ENCODE assay signal across 1 cellular context in the genomic region with DNA sequence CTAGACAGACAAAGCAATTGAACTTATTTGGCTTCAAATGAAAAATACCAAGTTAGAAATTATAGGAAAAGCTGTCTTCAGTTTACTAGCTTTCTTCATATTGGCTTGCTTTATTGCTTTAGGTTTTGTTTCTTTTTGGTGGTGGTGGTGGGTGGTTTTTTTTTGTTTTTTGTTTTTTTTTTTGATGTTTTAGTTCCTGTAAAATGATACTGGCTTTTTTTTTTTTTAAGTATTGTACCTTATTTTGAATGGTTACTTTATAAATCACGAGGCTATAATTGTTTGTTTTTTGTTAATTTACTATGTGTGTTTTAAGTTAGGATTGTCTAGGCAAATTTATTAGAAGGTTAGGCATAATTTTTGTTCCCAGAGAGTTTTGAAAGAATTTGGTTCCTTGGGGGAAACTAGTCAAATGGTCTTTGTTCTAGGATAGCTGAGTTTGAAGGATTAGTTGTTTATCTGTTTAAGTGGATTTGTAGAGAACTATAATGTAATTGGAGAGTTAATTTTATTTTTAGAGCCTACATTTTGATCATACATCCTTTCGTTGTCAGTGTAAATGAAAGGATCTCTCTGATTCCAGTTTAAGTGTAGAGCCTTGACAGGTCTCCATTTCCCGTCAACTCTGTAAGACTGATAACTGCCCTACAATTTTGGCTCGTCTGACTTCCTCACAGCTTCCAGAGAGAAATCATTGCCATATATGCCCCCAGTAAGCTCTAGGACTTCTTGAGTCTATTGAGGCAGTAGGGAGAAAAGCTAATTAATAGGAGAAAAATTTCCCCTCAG.
TF ChIP-seq lines count a peak whose summit lies in the region.

No MANE protein-coding gene starts in this region.

TF ChIP-seq in K562, 482 proteins besides CTCF, POLR2A, EP300 and RAD21 (continued from another document and continues in another):
- no peak for TF ChIP-seq ATF4 (CRISPR knock-in tag; IDR thresholded peaks at IDR 0.05)
- TF ChIP-seq EZH2 (IDR thresholded peaks at IDR 0.05; ENCODE audit: borderline replicate concordance, low read depth, low read length), result no peak
- TF ChIP-seq, protein P1, sequence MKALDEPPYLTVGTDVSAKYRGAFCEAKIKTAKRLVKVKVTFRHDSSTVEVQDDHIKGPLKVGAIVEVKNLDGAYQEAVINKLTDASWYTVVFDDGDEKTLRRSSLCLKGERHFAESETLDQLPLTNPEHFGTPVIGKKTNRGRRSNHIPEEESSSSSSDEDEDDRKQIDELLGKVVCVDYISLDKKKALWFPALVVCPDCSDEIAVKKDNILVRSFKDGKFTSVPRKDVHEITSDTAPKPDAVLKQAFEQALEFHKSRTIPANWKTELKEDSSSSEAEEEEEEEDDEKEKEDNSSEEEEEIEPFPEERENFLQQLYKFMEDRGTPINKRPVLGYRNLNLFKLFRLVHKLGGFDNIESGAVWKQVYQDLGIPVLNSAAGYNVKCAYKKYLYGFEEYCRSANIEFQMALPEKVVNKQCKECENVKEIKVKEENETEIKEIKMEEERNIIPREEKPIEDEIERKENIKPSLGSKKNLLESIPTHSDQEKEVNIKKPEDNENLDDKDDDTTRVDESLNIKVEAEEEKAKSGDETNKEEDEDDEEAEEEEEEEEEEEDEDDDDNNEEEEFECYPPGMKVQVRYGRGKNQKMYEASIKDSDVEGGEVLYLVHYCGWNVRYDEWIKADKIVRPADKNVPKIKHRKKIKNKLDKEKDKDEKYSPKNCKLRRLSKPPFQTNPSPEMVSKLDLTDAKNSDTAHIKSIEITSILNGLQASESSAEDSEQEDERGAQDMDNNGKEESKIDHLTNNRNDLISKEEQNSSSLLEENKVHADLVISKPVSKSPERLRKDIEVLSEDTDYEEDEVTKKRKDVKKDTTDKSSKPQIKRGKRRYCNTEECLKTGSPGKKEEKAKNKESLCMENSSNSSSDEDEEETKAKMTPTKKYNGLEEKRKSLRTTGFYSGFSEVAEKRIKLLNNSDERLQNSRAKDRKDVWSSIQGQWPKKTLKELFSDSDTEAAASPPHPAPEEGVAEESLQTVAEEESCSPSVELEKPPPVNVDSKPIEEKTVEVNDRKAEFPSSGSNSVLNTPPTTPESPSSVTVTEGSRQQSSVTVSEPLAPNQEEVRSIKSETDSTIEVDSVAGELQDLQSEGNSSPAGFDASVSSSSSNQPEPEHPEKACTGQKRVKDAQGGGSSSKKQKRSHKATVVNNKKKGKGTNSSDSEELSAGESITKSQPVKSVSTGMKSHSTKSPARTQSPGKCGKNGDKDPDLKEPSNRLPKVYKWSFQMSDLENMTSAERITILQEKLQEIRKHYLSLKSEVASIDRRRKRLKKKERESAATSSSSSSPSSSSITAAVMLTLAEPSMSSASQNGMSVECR (CRISPR knock-in tag; IDR thresholded peaks at IDR 0.05), result no peak
- TF ChIP-seq CC2D1A (IDR thresholded peaks at IDR 0.05), result peak; percentile 12; the same call in 1 of the 2 replicates
- TF ChIP-seq DIDO1 (tag; IDR thresholded peaks at IDR 0.05; ENCODE audit: low read depth), result no peak
- TF ChIP-seq CBFA2T3 (IDR thresholded peaks at IDR 0.05), result no peak
- no peak for TF ChIP-seq ZNF174 (CRISPR knock-in tag; IDR thresholded peaks at IDR 0.05)
- TF ChIP-seq SMARCE1 (IDR thresholded peaks at IDR 0.05), result peak; percentile 28; the same call in 1 of the 2 replicates
- TF ChIP-seq, protein P2, sequence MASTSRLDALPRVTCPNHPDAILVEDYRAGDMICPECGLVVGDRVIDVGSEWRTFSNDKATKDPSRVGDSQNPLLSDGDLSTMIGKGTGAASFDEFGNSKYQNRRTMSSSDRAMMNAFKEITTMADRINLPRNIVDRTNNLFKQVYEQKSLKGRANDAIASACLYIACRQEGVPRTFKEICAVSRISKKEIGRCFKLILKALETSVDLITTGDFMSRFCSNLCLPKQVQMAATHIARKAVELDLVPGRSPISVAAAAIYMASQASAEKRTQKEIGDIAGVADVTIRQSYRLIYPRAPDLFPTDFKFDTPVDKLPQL (IDR thresholded peaks at IDR 0.05; ENCODE audit: extremely low read depth, insufficient read length), result no peak
- no peak for TF ChIP-seq TRIM28 (IDR thresholded peaks at IDR 0.05)
- TF ChIP-seq CBX5 (IDR thresholded peaks at IDR 0.05; ENCODE audit: borderline replicate concordance, low read depth), result no peak
- TF ChIP-seq NBN (IDR thresholded peaks at IDR 0.05; ENCODE audit: low read depth), result peak; percentile 39; the same call in 1 of the 2 replicates
- no peak for TF ChIP-seq ZNF444 (CRISPR knock-in tag; IDR thresholded peaks at IDR 0.05)
- TF ChIP-seq, protein P3, sequence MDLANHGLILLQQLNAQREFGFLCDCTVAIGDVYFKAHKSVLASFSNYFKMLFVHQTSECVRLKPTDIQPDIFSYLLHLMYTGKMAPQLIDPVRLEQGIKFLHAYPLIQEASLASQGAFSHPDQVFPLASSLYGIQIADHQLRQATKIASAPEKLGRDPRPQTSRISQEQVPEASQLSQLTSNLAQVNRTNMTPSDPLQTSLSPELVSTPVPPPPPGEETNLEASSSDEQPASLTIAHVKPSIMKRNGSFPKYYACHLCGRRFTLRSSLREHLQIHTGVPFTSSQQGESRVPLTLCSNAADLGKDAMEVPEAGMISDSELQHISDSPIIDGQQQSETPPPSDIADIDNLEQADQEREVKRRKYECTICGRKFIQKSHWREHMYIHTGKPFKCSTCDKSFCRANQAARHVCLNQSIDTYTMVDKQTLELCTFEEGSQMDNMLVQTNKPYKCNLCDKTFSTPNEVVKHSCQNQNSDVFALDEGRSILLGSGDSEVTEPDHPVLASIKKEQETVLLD (IDR thresholded peaks at IDR 0.05), result 0 out of 2 replicates have a peak, but pooled peaks have one; percentile 39
- TF ChIP-seq LARP7 (IDR thresholded peaks at IDR 0.05), result peak; percentile 97
- TF ChIP-seq UBTF (IDR thresholded peaks at IDR 0.05; ENCODE audit: borderline replicate concordance in 1 of 2, low read depth in 2 of 2, low read length in 2 of 2), result no peak
- peak; percentile 83 to 90 for TF ChIP-seq MLLT1 (IDR thresholded peaks at IDR 0.05)
- TF ChIP-seq MED1 (CRISPR knock-in tag; IDR thresholded peaks at IDR 0.05; ENCODE audit: borderline replicate concordance), result no peak
- TF ChIP-seq TAL1 (IDR thresholded peaks at IDR 0.05), result 0 out of 2 replicates have a peak, but pooled peaks have one; percentile 12
- TF ChIP-seq, protein P4, sequence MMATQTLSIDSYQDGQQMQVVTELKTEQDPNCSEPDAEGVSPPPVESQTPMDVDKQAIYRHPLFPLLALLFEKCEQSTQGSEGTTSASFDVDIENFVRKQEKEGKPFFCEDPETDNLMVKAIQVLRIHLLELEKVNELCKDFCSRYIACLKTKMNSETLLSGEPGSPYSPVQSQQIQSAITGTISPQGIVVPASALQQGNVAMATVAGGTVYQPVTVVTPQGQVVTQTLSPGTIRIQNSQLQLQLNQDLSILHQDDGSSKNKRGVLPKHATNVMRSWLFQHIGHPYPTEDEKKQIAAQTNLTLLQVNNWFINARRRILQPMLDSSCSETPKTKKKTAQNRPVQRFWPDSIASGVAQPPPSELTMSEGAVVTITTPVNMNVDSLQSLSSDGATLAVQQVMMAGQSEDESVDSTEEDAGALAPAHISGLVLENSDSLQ (IDR thresholded peaks at IDR 0.05), result peak; percentile 69
- peak; percentile 56; the same call in 1 of the 2 replicates for TF ChIP-seq MIER1 (IDR thresholded peaks at IDR 0.05; ENCODE audit: low read depth)
- TF ChIP-seq ZNF134 (CRISPR knock-in tag; conservative IDR thresholded peaks at IDR 0.05), result no peak
- TF ChIP-seq, protein P5, sequence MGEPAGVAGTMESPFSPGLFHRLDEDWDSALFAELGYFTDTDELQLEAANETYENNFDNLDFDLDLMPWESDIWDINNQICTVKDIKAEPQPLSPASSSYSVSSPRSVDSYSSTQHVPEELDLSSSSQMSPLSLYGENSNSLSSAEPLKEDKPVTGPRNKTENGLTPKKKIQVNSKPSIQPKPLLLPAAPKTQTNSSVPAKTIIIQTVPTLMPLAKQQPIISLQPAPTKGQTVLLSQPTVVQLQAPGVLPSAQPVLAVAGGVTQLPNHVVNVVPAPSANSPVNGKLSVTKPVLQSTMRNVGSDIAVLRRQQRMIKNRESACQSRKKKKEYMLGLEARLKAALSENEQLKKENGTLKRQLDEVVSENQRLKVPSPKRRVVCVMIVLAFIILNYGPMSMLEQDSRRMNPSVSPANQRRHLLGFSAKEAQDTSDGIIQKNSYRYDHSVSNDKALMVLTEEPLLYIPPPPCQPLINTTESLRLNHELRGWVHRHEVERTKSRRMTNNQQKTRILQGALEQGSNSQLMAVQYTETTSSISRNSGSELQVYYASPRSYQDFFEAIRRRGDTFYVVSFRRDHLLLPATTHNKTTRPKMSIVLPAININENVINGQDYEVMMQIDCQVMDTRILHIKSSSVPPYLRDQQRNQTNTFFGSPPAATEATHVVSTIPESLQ (CRISPR knock-in tag; IDR thresholded peaks at IDR 0.05), result no peak
- TF ChIP-seq, protein P6, sequence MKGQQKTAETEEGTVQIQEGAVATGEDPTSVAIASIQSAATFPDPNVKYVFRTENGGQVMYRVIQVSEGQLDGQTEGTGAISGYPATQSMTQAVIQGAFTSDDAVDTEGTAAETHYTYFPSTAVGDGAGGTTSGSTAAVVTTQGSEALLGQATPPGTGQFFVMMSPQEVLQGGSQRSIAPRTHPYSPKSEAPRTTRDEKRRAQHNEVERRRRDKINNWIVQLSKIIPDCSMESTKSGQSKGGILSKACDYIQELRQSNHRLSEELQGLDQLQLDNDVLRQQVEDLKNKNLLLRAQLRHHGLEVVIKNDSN (CRISPR knock-in tag; IDR thresholded peaks at IDR 0.05), result no peak
- no peak for TF ChIP-seq MBD1 (CRISPR knock-in tag; IDR thresholded peaks at IDR 0.05)
- TF ChIP-seq ZNF12 (CRISPR knock-in tag; IDR thresholded peaks at IDR 0.05), result no peak
- TF ChIP-seq KAT2B (IDR thresholded peaks at IDR 0.05; ENCODE audit: low read depth, low read length), result no peak
- TF ChIP-seq ARID2 (IDR thresholded peaks at IDR 0.05), result peak; percentile 40; the same call in 1 of the 2 replicates
- TF ChIP-seq NFYB (IDR thresholded peaks at IDR 0.05; ENCODE audit: extremely low read depth, insufficient read length), result no peak
- no peak for TF ChIP-seq SREBF1 (IDR thresholded peaks at IDR 0.05; ENCODE audit: borderline replicate concordance, low read depth, low read length)
- TF ChIP-seq PPARD (CRISPR knock-in tag; IDR thresholded peaks at IDR 0.05), result no peak
- no peak for TF ChIP-seq CREM (IDR thresholded peaks at IDR 0.05; ENCODE audit: low read depth)
- TF ChIP-seq SLC30A9 (CRISPR knock-in tag; IDR thresholded peaks at IDR 0.05), result no peak
- TF ChIP-seq, protein P7, sequence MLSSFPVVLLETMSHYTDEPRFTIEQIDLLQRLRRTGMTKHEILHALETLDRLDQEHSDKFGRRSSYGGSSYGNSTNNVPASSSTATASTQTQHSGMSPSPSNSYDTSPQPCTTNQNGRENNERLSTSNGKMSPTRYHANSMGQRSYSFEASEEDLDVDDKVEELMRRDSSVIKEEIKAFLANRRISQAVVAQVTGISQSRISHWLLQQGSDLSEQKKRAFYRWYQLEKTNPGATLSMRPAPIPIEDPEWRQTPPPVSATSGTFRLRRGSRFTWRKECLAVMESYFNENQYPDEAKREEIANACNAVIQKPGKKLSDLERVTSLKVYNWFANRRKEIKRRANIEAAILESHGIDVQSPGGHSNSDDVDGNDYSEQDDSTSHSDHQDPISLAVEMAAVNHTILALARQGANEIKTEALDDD (IDR thresholded peaks at IDR 0.05), result peak; percentile 60
- TF ChIP-seq KHSRP (IDR thresholded peaks at IDR 0.05), result peak; percentile 52; the same call in 1 of the 2 replicates
